34 cellular contexts compared by ENCODE assay signal in genomic region chr4:109600431-109600830, GRCh38.
"Had no signal": no experiment of that assay in that cellular context is flagged by ENCODE, and none has a peak within 500 bp of the region (broad histone marks: within the 10 kb centered on the region; RNA-seq: fewer than 3 reads in every experiment).

No MANE protein-coding gene starts in this region.

- ATAC-seq: activated CD8-positive, alpha-beta T cell treated with anti-CD3 and anti-CD28 coated beads, Interleukin-2, amount 10 ng/mL, durations not matched to agents 7 days and 5 days; body of pancreas; K562; PC-3 had no signal

- H3K9me3 ChIP-seq: adrenal gland, body of pancreas, SJSA1, SK-N-SH had no signal

- H3K4me3 Mint-ChIP-seq: activated CD4-positive, alpha-beta T cell treated with anti-CD3 and anti-CD28 coated beads, Interleukin-2, amount 10 ng/mL, durations not matched to agents 24 days and 14 days; activated CD8-positive, alpha-beta T cell treated with anti-CD3 and anti-CD28 coated beads, Interleukin-2, amount 10 ng/mL, durations not matched to agents 7 days and 5 days; activated naive CD4-positive, alpha-beta T cell treated with anti-CD3 and anti-CD28 coated beads for 36 hours; activated naive CD8-positive, alpha-beta T cell treated with anti-CD3 and anti-CD28 coated beads, Interleukin-2, amount 10 ng/mL, durations not matched to agents 7 days and 5 days; activated T-cell treated with anti-CD3 and anti-CD28 coated beads, Interleukin-2, amount 50 U/mL, for 24 hours had no signal

- DNase-seq: activated CD4-positive, alpha-beta T cell treated with anti-CD3 and anti-CD28 coated beads for 1 hour; activated CD4-positive, alpha-beta T cell treated with anti-CD3 and anti-CD28 coated beads, Interleukin-2, amount 10 ng/mL, durations not matched to agents 24 days and 14 days; activated CD4-positive, alpha-beta T cell treated with anti-CD3 and anti-CD28 coated beads, Interleukin-2, amount 50 U/mL, for 48 hours; activated CD4-positive, CD25-positive, alpha-beta regulatory T cell; activated CD8-positive, alpha-beta T cell treated with anti-CD3 and anti-CD28 coated beads, Interleukin-2, amount 10 ng/mL, durations not matched to agents 7 days and 5 days; activated gamma-delta T cell; activated naive CD4-positive, alpha-beta T cell treated with anti-CD3 and anti-CD28 coated beads for 36 hours; activated naive CD8-positive, alpha-beta T cell treated with anti-CD3 and anti-CD28 coated beads, Interleukin-2, amount 10 ng/mL, durations not matched to agents 7 days and 5 days; activated T-cell treated with anti-CD3 and anti-CD28 coated beads, Interleukin-2, amount 50 U/mL, for 24 hours; adrenal gland; body of pancreas; NCI-H1092 treated with DMSO at 0.1 percent for 48 hours; NCI-H1417; NCI-H146; NCI-H187; NCI-H2029 treated with DMSO at 0.1 percent for 48 hours; NCI-H2107; NCI-H2171; NCI-H510A; NCI-H526; NCI-H748 treated with DMSO at 0.1 percent for 48 hours; NK-92 treated with Interleukin-12 subunit alpha and Interleukin-12 subunit beta, amount 100 ng/mL, for 24 hours; PC-3; Peyer's patch; RPMI8226; SHP77 treated with DMSO at 0.1 percent for 48 hours; SK-N-SH; T-helper 2 cell; T-helper 9 cell had no signal

- H3K27ac Mint-ChIP-seq: activated CD4-positive, alpha-beta T cell treated with anti-CD3 and anti-CD28 coated beads, Interleukin-2, amount 10 ng/mL, durations not matched to agents 24 days and 14 days; activated naive CD4-positive, alpha-beta T cell treated with anti-CD3 and anti-CD28 coated beads for 36 hours; activated naive CD8-positive, alpha-beta T cell treated with anti-CD3 and anti-CD28 coated beads, Interleukin-2, amount 10 ng/mL, durations not matched to agents 7 days and 5 days; activated T-cell treated with anti-CD3 and anti-CD28 coated beads, Interleukin-2, amount 50 U/mL, for 24 hours; activated T-helper 2 cell treated with anti-CD3 and anti-CD28 coated beads, Interferon-gamma antibody, Interleukin-2, Interleukin-4, amounts not matched to agents 10 μg/mL and 5 μg/mL and 100 μg/mL, durations not matched to agents 14 hours and 24 hours and 36 hours had no signal

- H3K27ac ChIP-seq: adrenal gland, body of pancreas, breast epithelium, Peyer's patch, SJSA1, VCaP had no signal

- H3K27me3 Mint-ChIP-seq: activated CD4-positive, alpha-beta T cell treated with anti-CD3 and anti-CD28 coated beads, Interleukin-2, amount 10 ng/mL, durations not matched to agents 24 days and 14 days; activated naive CD8-positive, alpha-beta T cell treated with anti-CD3 and anti-CD28 coated beads, Interleukin-2, amount 10 ng/mL, durations not matched to agents 7 days and 5 days; activated T-cell treated with anti-CD3 and anti-CD28 coated beads, Interleukin-2, amount 50 U/mL, for 24 hours had no signal

- H3K4me1 Mint-ChIP-seq: activated CD4-positive, alpha-beta T cell treated with anti-CD3 and anti-CD28 coated beads, Interleukin-2, amount 10 ng/mL, durations not matched to agents 24 days and 14 days had no signal
